ENCODE assay signal across 12 cellular contexts in genomic region chr22:46110215-46110614, GRCh38. TPM values are rescaled to one million over a fixed set of nuclear protein-coding genes. Genes with fewer than 3 reads are reported as not detected.
A peak's percentile ranks its signal among the peaks of the same experiment; 100 is the strongest.
DNase-seq lines count a peak whose midpoint lies in the region; ATAC-seq and TF ChIP-seq lines count a peak whose summit lies in the region.
"Had no signal": no experiment of that assay in that cellular context is flagged by ENCODE, and none has a peak within 500 bp of the region (broad histone marks: within the 10 kb centered on the region; RNA-seq: fewer than 3 reads in every experiment).

No MANE protein-coding gene starts in this region.

- no TSS peak for BruUV-seq in PC-3 (replicated peaks; lab: Mats Ljungman, UMichigan)

- peaks cover 8% of the 10 kb centered on the region; the same call in 1 of the 2 replicates for H4K20me1 ChIP-seq in PC-3 (ENCODE audit: low read length)

- intact Hi-C loops in PC-3 (cut with micrococcal nuclease) = no loop called here
- intact Hi-C loops in gastrocnemius medialis (cut with DNase I; ENCODE audit: low total_unique reads) = no loop called here

- peaks cover 23% of the 10 kb centered on the region for H3K36me3 ChIP-seq in PC-3 (ENCODE audit: low read depth, low read length)
- H3K36me3 ChIP-seq in esophagus (ENCODE audit: control insufficient read depth in 2 of 2, insufficient read depth in 2 of 2, low read length in 1 of 2) = peaks cover 3 to 66% of the 10 kb centered on the region in 2 donors
- H3K36me3 ChIP-seq in gastrocnemius medialis = peaks cover 0 to 13% of the 10 kb centered on the region in 2 donors

- DNase-seq in ELR (ENCODE audit: low read depth) (peak; percentile 70), PC-3 (peak; percentile 58), gastrocnemius medialis (peak in 1 of 2 donors; percentile 75), DMS153 treated with DMSO at 0.1 percent for 48 hours (lab: John Stamatoyannopoulos, UW; ENCODE audit: unreplicated experiment) (no peak), NCI-H2171 treated with DMSO at 0.1 percent for 48 hours (lab: John Stamatoyannopoulos, UW) (no peak), CD1c-positive myeloid dendritic cell (ENCODE audit: extremely low spot score) (no peak)
- DNase-seq in stimulated activated CD4-positive, alpha-beta T cell treated with anti-CD3 and anti-CD28 coated beads, Interleukin-4, amount 100 ng/mL, for 1 hour = no peak
- DNase-seq: activated naive CD4-positive, alpha-beta T cell; foreskin melanocyte; KG1; SHP77 had no signal

- H2AFZ ChIP-seq in PC-3 (ENCODE audit: low read length) = no peak overlapping the region

- H3K4me2 ChIP-seq in PC-3 (ENCODE audit: low read length) = no peak overlapping the region

- no peak overlapping the region for H3K4me3 ChIP-seq in PC-3 (ENCODE audit: low read length)
- no peak overlapping the region for H3K4me3 ChIP-seq in esophagus (ENCODE audit: low read depth in 1 of 2, low read length in 2 of 2)
- H3K4me3 ChIP-seq in gastrocnemius medialis = no peak overlapping the region

- H3K4me1 ChIP-seq in PC-3 (ENCODE audit: insufficient read depth, low read length) = no peaks in the 10 kb centered on the region
- peaks cover 39 to 56% of the 10 kb centered on the region in 2 donors for H3K4me1 ChIP-seq in esophagus (ENCODE audit: control insufficient read depth in 2 of 2, insufficient read depth in 2 of 2, low read length in 1 of 2)
- H3K4me1 ChIP-seq in gastrocnemius medialis = peaks cover 83 to 93% of the 10 kb centered on the region in 2 donors

- CTCF ChIA-PET in PC-3 (lab: Charles Lee) = no interaction called here

- H3K9me3 ChIP-seq in PC-3 (ENCODE audit: low read length) = no peaks in the 10 kb centered on the region
- H3K9me3 ChIP-seq in esophagus (ENCODE audit: control insufficient read depth in 2 of 2, insufficient read depth in 1 of 2, low read depth in 1 of 2, low read length in 1 of 2) = no peaks in the 10 kb centered on the region
- H3K9me3 ChIP-seq in gastrocnemius medialis = no peaks in the 10 kb centered on the region

- POLR2A ChIA-PET in PC-3 (lab: Charles Lee; ENCODE audit: unreplicated experiment) = no interaction called here

- H3K27ac ChIP-seq in PC-3 (ENCODE audit: low read length) = no peak overlapping the region
- peak overlapping the region; percentile 76 to 97 for H3K27ac ChIP-seq in esophagus (ENCODE audit: low read depth in 2 of 2, low read length in 1 of 2)
- H3K27ac ChIP-seq in gastrocnemius medialis = peak overlapping the region; percentile 84 to 98 (median 96)

- no peak for TF ChIP-seq CTCF in PC-3 (conservative IDR thresholded peaks at IDR 0.05; ENCODE audit: low read depth, low read length)
- TF ChIP-seq CTCF in gastrocnemius medialis (IDR thresholded peaks at IDR 0.05 in 4 of 5, conservative IDR thresholded peaks at IDR 0.05 in 1 of 5) = no peak

- no peak for TF ChIP-seq POLR2A in gastrocnemius medialis (IDR thresholded peaks at IDR 0.05)

- H3K79me2 ChIP-seq in PC-3 (ENCODE audit: low read length) = no peaks in the 10 kb centered on the region

- H3K9ac ChIP-seq in PC-3 (ENCODE audit: low read length) = no peak overlapping the region

- WGBS in esophagus, 2 donors = 50 to 67% methylated on average over 9 of the region's 9 CpGs

- in situ Hi-C loops in gastrocnemius medialis (cut with MboI; ENCODE audit: low sequenced_read_pairs in 4 of 4) = loop anchor here in 1 of 4 donors (10.0 kb wide), 1 partner anchor 95 kb away; no protein-coding TSS in a partner anchor

- peaks cover 7% of the 10 kb centered on the region for H3F3A ChIP-seq in PC-3 (ENCODE audit: low read length, unreplicated experiment)

- H3K9me2 ChIP-seq in PC-3 (replicated peaks; ENCODE audit: low read length) = no peaks in the 10 kb centered on the region

- H3K27me3 ChIP-seq in PC-3 (ENCODE audit: low read length) (no peaks in the 10 kb centered on the region), esophagus (ENCODE audit: control insufficient read depth in 1 of 2, insufficient read depth in 2 of 2, low read length in 2 of 2) (no peaks in the 10 kb centered on the region), gastrocnemius medialis (no peaks in the 10 kb centered on the region)

- ATAC-seq in PC-3 = peak; percentile 16
- ATAC-seq in gastrocnemius medialis = no peak

RNA-seq across cellular contexts. Expression of gene PPARA, which starts 40.1 kb away (rescaled TPM):
- total RNA-seq in PC-3 (2014; rRNA removed) (6.0 and 7.7 TPM in 2 replicates), gastrocnemius medialis (10 to 100 TPM; 29.6 to 74.8 (median 57.9) TPM)
- 1 to 10 TPM; 3.2 to 3.9 TPM for polyA plus RNA-seq in esophagus

Comparison
In these comparisons a context has a peak if more than half of its experiments do, and no peak if none do; other contexts are left out.
1. DNase-seq: peak in ELR (single experiment) and PC-3 (single experiment); none in DMS153 treated with DMSO at 0.1 percent for 48 hours (single experiment), NCI-H2171 treated with DMSO at 0.1 percent for 48 hours (single experiment), CD1c-positive myeloid dendritic cell (single experiment) and stimulated activated CD4-positive, alpha-beta T cell treated with anti-CD3 and anti-CD28 coated beads, Interleukin-4, amount 100 ng/mL, for 1 hour (single experiment).